In the genomic region with DNA sequence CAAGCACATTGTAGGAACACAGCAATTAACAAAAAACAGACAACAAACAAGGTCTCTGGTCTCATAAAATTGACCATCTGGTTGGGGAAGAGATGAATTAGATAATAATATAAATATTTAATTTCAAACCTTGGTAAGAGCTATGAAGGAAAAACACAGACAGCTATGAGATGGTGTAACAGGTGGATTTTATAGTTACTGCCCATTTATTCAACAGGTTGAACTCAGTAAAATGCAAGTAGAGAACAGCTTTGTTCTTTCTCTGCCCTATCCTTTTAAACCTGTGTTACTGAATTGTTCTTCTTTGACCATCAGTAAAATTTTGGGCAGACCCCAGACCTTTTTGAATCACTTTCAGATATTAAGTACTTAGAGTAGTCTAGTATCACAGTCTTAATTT, we compare ENCODE assay signal across 36 cellular contexts.
"Had no signal": no experiment of that assay in that cellular context is flagged by ENCODE, and none has a peak within 500 bp of the region (broad histone marks: within the 10 kb centered on the region; RNA-seq: fewer than 3 reads in every experiment).

No MANE protein-coding gene starts in this region.

- H3K27ac ChIP-seq: KMS-11 had no signal

- H3K36me3 ChIP-seq: MG63 had no signal

- H3K4me3 ChIP-seq: MG63 had no signal

- DNase-seq: Karpas-422, Kasumi-1, MG63, MM.1S, MV-4-11, NCI-H1048, NCI-H1092, NCI-H1092 treated with DMSO at 0.1 percent for 48 hours, NCI-H1105, NCI-H1105 treated with DMSO at 0.1 percent for 48 hours, NCI-H1417, NCI-H1417 treated with DMSO at 0.1 percent for 48 hours, NCI-H1436, NCI-H146, NCI-H1694, NCI-H1694 treated with DMSO at 0.1 percent for 48 hours, NCI-H187, NCI-H187 treated with DMSO at 0.1 percent for 48 hours, NCI-H1930, NCI-H2029, NCI-H2029 treated with DMSO at 0.1 percent for 48 hours, NCI-H2081, NCI-H2081 treated with DMSO at 0.1 percent for 48 hours, NCI-H2171, NCI-H2171 treated with DMSO at 0.1 percent for 48 hours, NCI-H2227 treated with DMSO at 0.1 percent for 48 hours, NCI-H226, NCI-H345, NCI-H446, NCI-H446 treated with DMSO at 0.1 percent for 48 hours, NCI-H510A, NCI-H510A treated with DMSO at 0.1 percent for 48 hours, NCI-H524, NCI-H524 treated with DMSO at 0.1 percent for 48 hours, NCI-H526 had no signal

- H3K9me3 ChIP-seq: MG63 had no signal
